19 cellular contexts compared by ENCODE assay signal in genomic region chr6:33898771-33899170, GRCh38.
A peak's percentile ranks its signal among the peaks of the same experiment; 100 is the strongest.
DNase-seq lines count a peak whose midpoint lies in the region; ATAC-seq, FAIRE-seq and TF ChIP-seq lines count a peak whose summit lies in the region.
"Had no signal": no experiment of that assay in that cellular context is flagged by ENCODE, and none has a peak within 500 bp of the region (broad histone marks: within the 10 kb centered on the region; RNA-seq: fewer than 3 reads in every experiment).

No MANE protein-coding gene starts in this region.

- no peak for FAIRE-seq in H54 (lab: Jason Lieb, UNC)

- H3K4me3 ChIP-seq in uterus = no peak overlapping the region
- H3K4me3 ChIP-seq: GM23248 had no signal

- ATAC-seq in activated T-helper 17 cell treated with anti-CD3 and anti-CD28 coated beads, Interleukin-2, amount 50 U/mL, for 72 hours (replicated peaks) = no peak
- no peak for ATAC-seq in stimulated activated effector memory CD8-positive, alpha-beta T cell treated with anti-CD3 and anti-CD28 coated beads, Interleukin-12 subunit alpha, Interleukin-12 subunit beta, amount 100 ng/mL, for 72 hours
- no peak for ATAC-seq in CD4-positive, alpha-beta T cell (ENCODE audit: poor library complexity)
- ATAC-seq in GM21390 (IDR thresholded peaks at IDR 0.05; ENCODE audit: unreplicated experiment) = no peak

- intact Hi-C loops in uterus (cut with DNase I; ENCODE audit: low total_unique reads) = no loop called here
- intact Hi-C loops in CD4-positive, alpha-beta T cell (cut with DNase I, micrococcal nuclease) = no loop called here

- peaks cover 5% of the 10 kb centered on the region for H3K36me3 Mint-ChIP-seq in T-helper 1 cell treated with Interleukin-12 subunit alpha and Interleukin-12 subunit beta and Interleukin-4 antibody, amounts not matched to agents 30 μg/mL and 1 μg/mL, for 36 hours (ENCODE audit: low read depth)
- H3K36me3 Mint-ChIP-seq in activated T-helper 17 cell treated with anti-CD3 and anti-CD28 coated beads, Interleukin-2, amount 50 U/mL, for 72 hours (ENCODE audit: low read depth) = no peaks in the 10 kb centered on the region
- H3K36me3 Mint-ChIP-seq in stimulated activated effector memory CD8-positive, alpha-beta T cell treated with anti-CD3 and anti-CD28 coated beads, Interleukin-12 subunit alpha, Interleukin-12 subunit beta, amount 100 ng/mL, for 72 hours = no peaks in the 10 kb centered on the region
- H3K36me3 Mint-ChIP-seq in CD4-positive, alpha-beta T cell (ENCODE audit: low read depth) = no peaks in the 10 kb centered on the region
- H3K36me3 Mint-ChIP-seq: CD4-positive, alpha-beta memory T cell had no signal

- no peak overlapping the region for H3K4me3 Mint-ChIP-seq in T-helper 1 cell treated with Interleukin-12 subunit alpha and Interleukin-12 subunit beta and Interleukin-4 antibody, amounts not matched to agents 30 μg/mL and 1 μg/mL, for 36 hours
- H3K4me3 Mint-ChIP-seq in activated T-helper 17 cell treated with anti-CD3 and anti-CD28 coated beads, Interleukin-2, amount 50 U/mL, for 72 hours = no peak overlapping the region
- no peak overlapping the region for H3K4me3 Mint-ChIP-seq in stimulated activated effector memory CD8-positive, alpha-beta T cell treated with anti-CD3 and anti-CD28 coated beads, Interleukin-12 subunit alpha, Interleukin-12 subunit beta, amount 100 ng/mL, for 72 hours
- H3K4me3 Mint-ChIP-seq in CD4-positive, alpha-beta T cell = no peak overlapping the region
- H3K4me3 Mint-ChIP-seq: B cell; CD4-positive, alpha-beta memory T cell had no signal

- H3K9me3 ChIP-seq in uterus = no peaks in the 10 kb centered on the region
- no peaks in the 10 kb centered on the region for H3K9me3 ChIP-seq in CD4-positive, alpha-beta T cell (ENCODE audit: control insufficient read depth, low read length)

- peaks cover 5% of the 10 kb centered on the region in 2 donors for H3K4me1 ChIP-seq in uterus

- H3K27me3 ChIP-seq in uterus = no peaks in the 10 kb centered on the region
- no peaks in the 10 kb centered on the region for H3K27me3 ChIP-seq in CD4-positive, alpha-beta T cell (ENCODE audit: control insufficient read depth, insufficient read depth, low read length)

- DNase-seq in T-helper 1 cell (no peak), H54 (ENCODE audit: insufficient read length, low spot score) (peak; percentile 65), uterus (no peak)
- no peak for DNase-seq in stimulated activated effector memory CD8-positive, alpha-beta T cell treated with anti-CD3 and anti-CD28 coated beads, Interleukin-12 subunit alpha, Interleukin-12 subunit beta, amount 100 ng/mL, for 72 hours (ENCODE audit: low spot score in 2 of 2)
- no peak for DNase-seq in CD4-positive, alpha-beta T cell
- DNase-seq: C1 segment of cervical spinal cord; CD4-positive, alpha-beta memory T cell; DMS79; EL; GDM1; GM23248; H7; IMR-90; KG1 had no signal

- no peaks in the 10 kb centered on the region for H3K27me3 Mint-ChIP-seq in T-helper 1 cell treated with Interleukin-12 subunit alpha and Interleukin-12 subunit beta and Interleukin-4 antibody, amounts not matched to agents 30 μg/mL and 1 μg/mL, for 36 hours (ENCODE audit: low read depth)
- peaks cover 4% of the 10 kb centered on the region for H3K27me3 Mint-ChIP-seq in activated T-helper 17 cell treated with anti-CD3 and anti-CD28 coated beads, Interleukin-2, amount 50 U/mL, for 72 hours
- H3K27me3 Mint-ChIP-seq in CD4-positive, alpha-beta T cell = no peaks in the 10 kb centered on the region
- H3K27me3 Mint-ChIP-seq: CD4-positive, alpha-beta memory T cell had no signal

- TF ChIP-seq CTCF in uterus (IDR thresholded peaks at IDR 0.05) = no peak
- no peak for TF ChIP-seq CTCF in CD4-positive, alpha-beta T cell (IDR thresholded peaks at IDR 0.05)

- H3K27ac ChIP-seq in uterus = no peak overlapping the region
- H3K27ac ChIP-seq in CD4-positive, alpha-beta T cell (ENCODE audit: low read depth, low read length) = no peak overlapping the region
- H3K27ac ChIP-seq: 22Rv1, GM23248 had no signal

- CTCF ChIA-PET in CD4-positive, alpha-beta T cell (lab: Charles Lee) = no interaction called here

- no peaks in the 10 kb centered on the region for H3K9me3 Mint-ChIP-seq in T-helper 1 cell treated with Interleukin-12 subunit alpha and Interleukin-12 subunit beta and Interleukin-4 antibody, amounts not matched to agents 30 μg/mL and 1 μg/mL, for 36 hours
- no peaks in the 10 kb centered on the region for H3K9me3 Mint-ChIP-seq in activated T-helper 17 cell treated with anti-CD3 and anti-CD28 coated beads, Interleukin-2, amount 50 U/mL, for 72 hours
- no peaks in the 10 kb centered on the region for H3K9me3 Mint-ChIP-seq in stimulated activated effector memory CD8-positive, alpha-beta T cell treated with anti-CD3 and anti-CD28 coated beads, Interleukin-12 subunit alpha, Interleukin-12 subunit beta, amount 100 ng/mL, for 72 hours
- no peaks in the 10 kb centered on the region for H3K9me3 Mint-ChIP-seq in CD4-positive, alpha-beta T cell
- H3K9me3 Mint-ChIP-seq: CD4-positive, alpha-beta memory T cell had no signal

- TF ChIP-seq POLR2A in H54 (IDR thresholded peaks at IDR 0.05; ENCODE audit: low read depth, low read length) = no peak
- TF ChIP-seq POLR2A in uterus (IDR thresholded peaks at IDR 0.05) = no peak

- H3K36me3 ChIP-seq in uterus = no peaks in the 10 kb centered on the region

- POLR2A ChIA-PET in CD4-positive, alpha-beta T cell (lab: Charles Lee) = no interaction called here

- peak overlapping the region; percentile 55 for H3K27ac Mint-ChIP-seq in T-helper 1 cell treated with Interleukin-12 subunit alpha and Interleukin-12 subunit beta and Interleukin-4 antibody, amounts not matched to agents 30 μg/mL and 1 μg/mL, for 36 hours
- peak overlapping the region; percentile 12 for H3K27ac Mint-ChIP-seq in activated T-helper 17 cell treated with anti-CD3 and anti-CD28 coated beads, Interleukin-2, amount 50 U/mL, for 72 hours
- peak overlapping the region; percentile 15 for H3K27ac Mint-ChIP-seq in stimulated activated effector memory CD8-positive, alpha-beta T cell treated with anti-CD3 and anti-CD28 coated beads, Interleukin-12 subunit alpha, Interleukin-12 subunit beta, amount 100 ng/mL, for 72 hours
- H3K27ac Mint-ChIP-seq in CD4-positive, alpha-beta T cell = no peak overlapping the region
- H3K27ac Mint-ChIP-seq: B cell had no signal

- peaks cover 71% of the 10 kb centered on the region for H3K4me1 Mint-ChIP-seq in T-helper 1 cell treated with Interleukin-12 subunit alpha and Interleukin-12 subunit beta and Interleukin-4 antibody, amounts not matched to agents 30 μg/mL and 1 μg/mL, for 36 hours (ENCODE audit: low read depth)
- peaks cover 21% of the 10 kb centered on the region for H3K4me1 Mint-ChIP-seq in activated T-helper 17 cell treated with anti-CD3 and anti-CD28 coated beads, Interleukin-2, amount 50 U/mL, for 72 hours
- peaks cover 51% of the 10 kb centered on the region for H3K4me1 Mint-ChIP-seq in stimulated activated effector memory CD8-positive, alpha-beta T cell treated with anti-CD3 and anti-CD28 coated beads, Interleukin-12 subunit alpha, Interleukin-12 subunit beta, amount 100 ng/mL, for 72 hours
- peaks cover 56% of the 10 kb centered on the region for H3K4me1 Mint-ChIP-seq in CD4-positive, alpha-beta T cell (ENCODE audit: low read depth)
